In the genomic region with DNA sequence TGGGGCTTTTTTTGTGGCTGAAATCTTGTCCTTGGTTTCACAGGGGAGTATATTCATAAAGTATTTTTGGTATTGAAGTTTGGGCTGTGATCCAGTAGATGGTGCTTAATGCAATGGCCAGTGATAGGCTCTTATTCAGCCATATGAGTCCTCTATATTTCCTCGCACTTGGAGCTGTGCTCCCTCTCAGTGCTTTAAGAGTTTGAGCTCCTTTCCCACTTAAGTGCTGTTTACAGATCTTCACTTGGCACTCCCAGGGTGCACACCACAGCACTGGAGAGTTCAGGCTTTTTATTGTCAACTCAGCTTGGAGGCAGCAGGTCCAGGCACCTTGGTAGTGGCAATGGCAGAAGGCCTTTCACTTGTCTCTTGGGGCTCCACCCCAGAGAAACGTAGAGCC, we compare ENCODE assay signal across 29 cellular contexts.
"Had no signal": no experiment of that assay in that cellular context is flagged by ENCODE, and none has a peak within 500 bp of the region (broad histone marks: within the 10 kb centered on the region; RNA-seq: fewer than 3 reads in every experiment).

No MANE protein-coding gene starts in this region.

- H3K79me2 ChIP-seq: hepatocyte had no signal

- FAIRE-seq: endometrium, endothelial cell of umbilical vein, frontal cortex had no signal

- H3K36me3 ChIP-seq: colonic mucosa, esophagus muscularis mucosa, esophagus squamous epithelium, gastrocnemius medialis, gastroesophageal sphincter, heart left ventricle, heart right ventricle had no signal

- ATAC-seq: effector memory CD8-positive, alpha-beta T cell; esophagus mucosa; foreskin keratinocyte; gastrocnemius medialis; gastroesophageal sphincter; heart left ventricle; heart right ventricle had no signal

- H3K4me1 ChIP-seq: colonic mucosa, esophagus muscularis mucosa, esophagus squamous epithelium, foreskin keratinocyte, gastrocnemius medialis, gastroesophageal sphincter, heart left ventricle, heart right ventricle had no signal

- H3K27ac Mint-ChIP-seq: dendritic cell treated with granulocyte-macrophage colony-stimulating factor and Interleukin-4, amounts not matched to agents 40 ng/mL and 50 ng/mL, for 4 days; effector memory CD8-positive, alpha-beta T cell; endodermal cell had no signal

- H3K4me3 ChIP-seq: colonic mucosa, coronary artery, dorsolateral prefrontal cortex, esophagus muscularis mucosa, esophagus squamous epithelium, gastrocnemius medialis, gastroesophageal sphincter, heart left ventricle, heart right ventricle, hepatocyte had no signal

- H3K27me3 ChIP-seq: colonic mucosa, esophagus muscularis mucosa, esophagus squamous epithelium, foreskin keratinocyte, gastrocnemius medialis, gastroesophageal sphincter, heart right ventricle, hepatocyte had no signal

- H2AFZ ChIP-seq: hepatocyte had no signal

- H3K27ac ChIP-seq: colonic mucosa, coronary artery, dorsolateral prefrontal cortex, epithelial cell of prostate, esophagus muscularis mucosa, esophagus squamous epithelium, foreskin keratinocyte, gastrocnemius medialis, gastroesophageal sphincter, heart left ventricle, heart right ventricle, hepatocyte had no signal

- H3K4me3 Mint-ChIP-seq: dendritic cell treated with granulocyte-macrophage colony-stimulating factor and Interleukin-4, amounts not matched to agents 40 ng/mL and 50 ng/mL, for 4 days; effector memory CD8-positive, alpha-beta T cell; endodermal cell had no signal

- H3K4me2 ChIP-seq: hepatocyte had no signal

- DNase-seq: colonic mucosa; cortex of kidney; dermis blood vessel endothelial cell; dorsolateral prefrontal cortex; effector CD4-positive, alpha-beta T cell; effector CD8-positive, alpha-beta T cell; effector memory CD4-positive, alpha-beta T cell; effector memory CD8-positive, alpha-beta T cell; endodermal cell; erythroblast; esophagus squamous epithelium; foreskin fibroblast; foreskin keratinocyte; foreskin melanocyte; gastrocnemius medialis; glutamatergic neuron; head of caudate nucleus; heart left ventricle; heart right ventricle had no signal

- H3K9me3 ChIP-seq: colonic mucosa, esophagus squamous epithelium, gastrocnemius medialis had no signal

- H3K4me1 Mint-ChIP-seq: endodermal cell had no signal
